In the genomic region with DNA sequence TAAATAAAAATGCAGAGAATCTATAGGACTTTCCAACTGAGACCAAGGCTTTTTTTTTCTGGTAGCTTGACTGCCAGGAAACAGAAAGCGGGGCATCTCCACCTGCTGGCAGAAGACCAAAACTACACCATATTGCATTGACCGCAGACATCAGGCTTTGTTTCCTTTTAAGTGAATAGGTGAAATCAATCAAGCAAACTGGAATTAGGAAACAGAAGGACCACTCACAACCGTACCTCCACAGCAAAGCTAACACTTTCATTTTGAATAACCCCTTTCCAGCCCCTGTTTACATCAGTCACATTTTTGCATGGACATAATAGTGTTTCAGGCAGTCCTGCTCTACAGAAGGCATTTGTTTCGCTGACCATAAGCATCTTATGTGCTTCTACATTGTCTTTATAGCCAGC, we compare ENCODE assay signal across 1 cellular context.
TF ChIP-seq lines count a peak whose summit lies in the region.

No MANE protein-coding gene starts in this region.

TF ChIP-seq in GM12878, 131 proteins besides CTCF, POLR2A, EP300 and RAD21 (continued from another document):
- TF ChIP-seq, protein P1, sequence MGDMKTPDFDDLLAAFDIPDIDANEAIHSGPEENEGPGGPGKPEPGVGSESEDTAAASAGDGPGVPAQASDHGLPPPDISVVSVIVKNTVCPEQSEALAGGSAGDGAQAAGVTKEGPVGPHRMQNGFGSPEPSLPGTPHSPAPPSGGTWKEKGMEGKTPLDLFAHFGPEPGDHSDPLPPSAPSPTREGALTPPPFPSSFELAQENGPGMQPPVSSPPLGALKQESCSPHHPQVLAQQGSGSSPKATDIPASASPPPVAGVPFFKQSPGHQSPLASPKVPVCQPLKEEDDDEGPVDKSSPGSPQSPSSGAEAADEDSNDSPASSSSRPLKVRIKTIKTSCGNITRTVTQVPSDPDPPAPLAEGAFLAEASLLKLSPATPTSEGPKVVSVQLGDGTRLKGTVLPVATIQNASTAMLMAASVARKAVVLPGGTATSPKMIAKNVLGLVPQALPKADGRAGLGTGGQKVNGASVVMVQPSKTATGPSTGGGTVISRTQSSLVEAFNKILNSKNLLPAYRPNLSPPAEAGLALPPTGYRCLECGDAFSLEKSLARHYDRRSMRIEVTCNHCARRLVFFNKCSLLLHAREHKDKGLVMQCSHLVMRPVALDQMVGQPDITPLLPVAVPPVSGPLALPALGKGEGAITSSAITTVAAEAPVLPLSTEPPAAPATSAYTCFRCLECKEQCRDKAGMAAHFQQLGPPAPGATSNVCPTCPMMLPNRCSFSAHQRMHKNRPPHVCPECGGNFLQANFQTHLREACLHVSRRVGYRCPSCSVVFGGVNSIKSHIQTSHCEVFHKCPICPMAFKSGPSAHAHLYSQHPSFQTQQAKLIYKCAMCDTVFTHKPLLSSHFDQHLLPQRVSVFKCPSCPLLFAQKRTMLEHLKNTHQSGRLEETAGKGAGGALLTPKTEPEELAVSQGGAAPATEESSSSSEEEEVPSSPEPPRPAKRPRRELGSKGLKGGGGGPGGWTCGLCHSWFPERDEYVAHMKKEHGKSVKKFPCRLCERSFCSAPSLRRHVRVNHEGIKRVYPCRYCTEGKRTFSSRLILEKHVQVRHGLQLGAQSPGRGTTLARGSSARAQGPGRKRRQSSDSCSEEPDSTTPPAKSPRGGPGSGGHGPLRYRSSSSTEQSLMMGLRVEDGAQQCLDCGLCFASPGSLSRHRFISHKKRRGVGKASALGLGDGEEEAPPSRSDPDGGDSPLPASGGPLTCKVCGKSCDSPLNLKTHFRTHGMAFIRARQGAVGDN (IDR thresholded peaks at IDR 0.05), result no peak
- no peak for TF ChIP-seq BRCA1 (IDR thresholded peaks at IDR 0.05; ENCODE audit: low read depth, low read length)
